Comparison of ENCODE assay signal across 8 cellular contexts in the genomic region with DNA sequence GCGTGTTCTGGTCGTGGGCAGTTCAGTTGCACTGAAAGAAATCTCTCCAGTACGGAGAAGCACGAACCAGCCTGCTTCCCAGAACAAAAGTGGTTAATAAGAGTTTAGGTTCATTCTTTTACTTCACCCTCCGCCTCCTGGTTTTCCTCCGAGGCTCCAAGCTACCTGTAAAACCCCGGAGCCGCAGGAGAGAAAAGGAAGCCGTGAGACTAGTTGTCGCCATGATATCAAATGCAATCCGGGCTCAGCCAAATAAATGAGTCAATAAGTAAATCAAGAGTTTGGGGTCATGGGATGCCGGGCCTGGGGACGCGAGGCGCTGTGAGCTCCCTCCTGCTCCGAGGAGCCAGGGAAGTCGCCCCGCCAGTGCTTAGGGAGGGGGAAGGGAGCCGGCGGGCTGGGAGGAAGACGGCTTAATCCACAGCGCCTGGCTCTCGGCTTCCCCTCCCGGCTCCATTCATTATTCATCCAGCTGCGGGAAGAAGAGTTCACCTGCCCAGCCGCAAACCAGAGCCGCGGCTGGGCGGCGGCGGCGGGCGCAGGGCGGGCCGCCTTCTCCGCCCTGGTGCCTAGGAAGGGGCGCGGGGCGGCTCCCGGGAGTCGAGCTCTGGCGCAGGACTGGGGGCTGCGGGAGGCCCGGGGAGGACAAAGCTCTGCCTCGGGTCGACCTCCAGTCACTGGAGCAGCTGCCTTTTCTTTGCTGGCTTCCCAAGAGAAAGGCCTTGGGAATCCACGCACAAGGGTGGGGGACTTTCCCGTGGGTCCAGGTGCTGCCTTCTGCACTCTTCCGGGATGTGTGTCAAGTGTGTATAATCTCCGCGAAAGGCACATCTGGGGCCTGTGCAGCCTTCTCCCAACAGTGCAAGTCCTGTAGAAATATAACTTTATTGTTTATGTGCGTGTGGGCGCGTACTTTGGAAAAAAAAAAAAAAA. TPM values are rescaled to one million over a fixed set of nuclear protein-coding genes. Genes with fewer than 3 reads are reported as not detected.
DNase-seq lines count a peak whose midpoint lies in the region; ATAC-seq, FAIRE-seq and TF ChIP-seq lines count a peak whose summit lies in the region.

No MANE protein-coding gene starts in this region.

- H3K27ac ChIP-seq in cardiac muscle cell (peak overlapping the region; percentile 42), pancreas (peak overlapping the region; percentile 57 to 92 (median 85))

- H3K36me3 ChIP-seq in cardiac muscle cell (no peaks in the 10 kb centered on the region), pancreas (no peaks in the 10 kb centered on the region)

- ATAC-seq in pancreas = peak; percentile 35 to 56 (median 48)

- H3K36me3 Mint-ChIP-seq in activated T-helper 2 cell treated with anti-CD3 and anti-CD28 coated beads, Interferon-gamma antibody, Interleukin-2, Interleukin-4, amounts not matched to agents 10 μg/mL and 5 μg/mL and 100 μg/mL, durations not matched to agents 14 hours and 24 hours and 36 hours (ENCODE audit: low read depth) = no peaks in the 10 kb centered on the region

- peak overlapping the region; percentile 80 for H3K4me3 Mint-ChIP-seq in activated T-helper 2 cell treated with anti-CD3 and anti-CD28 coated beads, Interferon-gamma antibody, Interleukin-2, Interleukin-4, amounts not matched to agents 10 μg/mL and 5 μg/mL and 100 μg/mL, durations not matched to agents 14 hours and 24 hours and 36 hours (ENCODE audit: low read depth)

- no peak for FAIRE-seq in pancreas (lab: Jason Lieb, UNC)

- peaks cover 67% of the 10 kb centered on the region for H3K27me3 Mint-ChIP-seq in activated T-helper 2 cell treated with anti-CD3 and anti-CD28 coated beads, Interferon-gamma antibody, Interleukin-2, Interleukin-4, amounts not matched to agents 10 μg/mL and 5 μg/mL and 100 μg/mL, durations not matched to agents 14 hours and 24 hours and 36 hours (ENCODE audit: low read depth)

- H3K4me3 ChIP-seq in cardiac muscle cell (peak overlapping the region; percentile 85), pancreas (peak overlapping the region; percentile 53 to 70 (median 62))

- WGBS in pancreas, 2 donors = 1% methylated on average over 53 to 54 of the region's 54 CpGs

- intact Hi-C loops in activated T-helper 2 cell treated with anti-CD3 and anti-CD28 coated beads, Interferon-gamma antibody, Interleukin-2, Interleukin-4, amounts not matched to agents 10 μg/mL and 5 μg/mL and 100 μg/mL, durations not matched to agents 14 hours and 24 hours and 36 hours (cut with micrococcal nuclease) = loop anchor here (2.0 kb wide), 1 partner anchor 458 kb away; no protein-coding TSS in a partner anchor
- intact Hi-C loops in pancreas (cut with DNase I) = no loop called here

- TF ChIP-seq CTCF in cardiac muscle cell (IDR thresholded peaks at IDR 0.05; ENCODE audit: low read depth, low read length) (no peak), pancreas (IDR thresholded peaks at IDR 0.05) (no peak)

- H3K9me3 ChIP-seq in cardiac muscle cell (ENCODE audit: low read depth) (no peaks in the 10 kb centered on the region), pancreas (no peaks in the 10 kb centered on the region)

- DNase-seq in NCI-H2171 treated with DMSO at 0.1 percent for 48 hours (lab: John Stamatoyannopoulos, UW) (peak; percentile 46), NCI-H2171 (lab: John Stamatoyannopoulos, UW) (no peak), NCI-H1417 (lab: John Stamatoyannopoulos, UW) (peak; percentile 74 to 81 (median 78)), cardiac muscle cell (ENCODE audit: low read depth in 1 of 2, low spot score in 1 of 2) (peak; percentile 60 to 77), pancreas (peak; percentile 32 to 78 (median 58)), CD1c-positive myeloid dendritic cell (ENCODE audit: extremely low spot score) (no peak), NOMO-1 treated with dmso at 0.1 percent for 144 hours (lab: John Stamatoyannopoulos, UW; ENCODE audit: unreplicated experiment) (no peak)
- no peak for DNase-seq in activated T-helper 2 cell treated with anti-CD3 and anti-CD28 coated beads, Interferon-gamma antibody, Interleukin-2, Interleukin-4, amounts not matched to agents 10 μg/mL and 5 μg/mL and 100 μg/mL, durations not matched to agents 14 hours and 24 hours and 36 hours (ENCODE audit: low spot score)

- no peak overlapping the region for H3K27ac Mint-ChIP-seq in activated T-helper 2 cell treated with anti-CD3 and anti-CD28 coated beads, Interferon-gamma antibody, Interleukin-2, Interleukin-4, amounts not matched to agents 10 μg/mL and 5 μg/mL and 100 μg/mL, durations not matched to agents 14 hours and 24 hours and 36 hours

- H3K4me1 ChIP-seq in cardiac muscle cell (ENCODE audit: low read depth) (peaks cover 3% of the 10 kb centered on the region), pancreas (peaks cover 0 to 4% (median 0%) of the 10 kb centered on the region in 3 donors)

- peaks cover 26% of the 10 kb centered on the region for H3K4me1 Mint-ChIP-seq in activated T-helper 2 cell treated with anti-CD3 and anti-CD28 coated beads, Interferon-gamma antibody, Interleukin-2, Interleukin-4, amounts not matched to agents 10 μg/mL and 5 μg/mL and 100 μg/mL, durations not matched to agents 14 hours and 24 hours and 36 hours (ENCODE audit: low read depth)

- H3K27me3 ChIP-seq in cardiac muscle cell = no peaks in the 10 kb centered on the region
- no peaks in the 10 kb centered on the region for H3K27me3 ChIP-seq in pancreas

- no peaks in the 10 kb centered on the region for H3K9me3 Mint-ChIP-seq in activated T-helper 2 cell treated with anti-CD3 and anti-CD28 coated beads, Interferon-gamma antibody, Interleukin-2, Interleukin-4, amounts not matched to agents 10 μg/mL and 5 μg/mL and 100 μg/mL, durations not matched to agents 14 hours and 24 hours and 36 hours

RNA-seq across cellular contexts. Expression of gene FRAS1, which starts 1.7 kb away (rescaled TPM):
- total RNA-seq in activated T-helper 2 cell treated with anti-CD3 and anti-CD28 coated beads, Interferon-gamma antibody, Interleukin-2, Interleukin-4, amounts not matched to agents 10 μg/mL and 5 μg/mL and 100 μg/mL, durations not matched to agents 14 hours and 24 hours and 36 hours = not detected in 2 replicates
- total RNA-seq in cardiac muscle cell = 13.8 and 20.4 TPM in 2 replicates
- 4.4 and 8.0 TPM in 2 replicates for polyA plus RNA-seq in cardiac muscle cell
- 10 to 100 TPM; 14.3 to 21.5 (median 15.8) TPM for total RNA-seq in pancreas
- polyA plus RNA-seq in pancreas = 1 to 10 TPM; 4.7 to 6.5 TPM

Comparison
In these comparisons a context has a peak if more than half of its experiments do, and no peak if none do; other contexts are left out.
1. DNase-seq: peak in NCI-H2171 treated with DMSO at 0.1 percent for 48 hours (single experiment), NCI-H1417 (3 of 3), cardiac muscle cell (2 of 2) and pancreas (6 of 6); none in NCI-H2171 (single experiment), activated T-helper 2 cell treated with anti-CD3 and anti-CD28 coated beads, Interferon-gamma antibody, Interleukin-2, Interleukin-4, amounts not matched to agents 10 μg/mL and 5 μg/mL and 100 μg/mL, durations not matched to agents 14 hours and 24 hours and 36 hours (single experiment), CD1c-positive myeloid dendritic cell (single experiment) and NOMO-1 treated with dmso at 0.1 percent for 144 hours (single experiment).
2. RNA of gene FRAS1, which starts 1.7 kb away (total RNA-seq): 13.8 to 20.4 TPM in cardiac muscle cell and 14.3 to 21.5 TPM in pancreas; not detected in activated T-helper 2 cell treated with anti-CD3 and anti-CD28 coated beads, Interferon-gamma antibody, Interleukin-2, Interleukin-4, amounts not matched to agents 10 μg/mL and 5 μg/mL and 100 μg/mL, durations not matched to agents 14 hours and 24 hours and 36 hours; every median in the first group is over 10 times any median in the second.